17 cellular contexts compared by ENCODE assay signal in genomic region chr12:66143868-66144267, GRCh38. TPM values are rescaled to one million over a fixed set of nuclear protein-coding genes. Genes with fewer than 3 reads are reported as not detected.
DNase-seq lines count a peak whose midpoint lies in the region; ATAC-seq and TF ChIP-seq lines count a peak whose summit lies in the region.
"Had no signal": no experiment of that assay in that cellular context is flagged by ENCODE, and none has a peak within 500 bp of the region (broad histone marks: within the 10 kb centered on the region; RNA-seq: fewer than 3 reads in every experiment).

No MANE protein-coding gene starts in this region.

- H3K4me1 Mint-ChIP-seq in natural killer cell treated with Interleukin-12 subunit alpha and Interleukin-12 subunit beta and Interleukin-15 and Interleukin-18, amount 100 ng/mL, for 72 hours (ENCODE audit: low read depth in 2 of 2) = peaks cover 23 to 28% of the 10 kb centered on the region in 2 donors
- H3K4me1 Mint-ChIP-seq in natural killer cell = peaks cover 18 to 23% of the 10 kb centered on the region in 2 donors
- peaks cover 17% of the 10 kb centered on the region for H3K4me1 Mint-ChIP-seq in activated CD8-positive, alpha-beta T cell treated with anti-CD3 and anti-CD28 coated beads, Interleukin-2, amount 10 ng/mL, durations not matched to agents 7 days and 5 days (ENCODE audit: low read depth)

- CTCF ChIA-PET in activated CD8-positive, alpha-beta T cell treated with anti-CD3 and anti-CD28 coated beads, Interleukin-2, amount 10 ng/mL, durations not matched to agents 7 days and 5 days (lab: Charles Lee) = interaction anchor here (2.3 to 3.6 kb wide), 3 partner anchors 12 to 125 kb away, joined by 6 to 21 read pairs (median 19); partner anchors contain the start of gene LLPH

- H3K27me3 Mint-ChIP-seq in natural killer cell treated with Interleukin-12 subunit alpha and Interleukin-12 subunit beta and Interleukin-15 and Interleukin-18, amount 100 ng/mL, for 72 hours = no peaks in the 10 kb centered on the region
- no peaks in the 10 kb centered on the region for H3K27me3 Mint-ChIP-seq in natural killer cell (ENCODE audit: low read depth in 2 of 2)
- no peaks in the 10 kb centered on the region for H3K27me3 Mint-ChIP-seq in activated CD8-positive, alpha-beta T cell treated with anti-CD3 and anti-CD28 coated beads, Interleukin-2, amount 10 ng/mL, durations not matched to agents 7 days and 5 days (ENCODE audit: low read depth)
- H3K27me3 Mint-ChIP-seq: IgD-negative memory B cell had no signal

- peaks cover 36% of the 10 kb centered on the region for H3K36me3 Mint-ChIP-seq in natural killer cell treated with Interleukin-12 subunit alpha and Interleukin-12 subunit beta and Interleukin-15 and Interleukin-18, amount 100 ng/mL, for 72 hours
- H3K36me3 Mint-ChIP-seq in natural killer cell = peaks cover 23% of the 10 kb centered on the region
- H3K36me3 Mint-ChIP-seq in activated CD8-positive, alpha-beta T cell treated with anti-CD3 and anti-CD28 coated beads, Interleukin-2, amount 10 ng/mL, durations not matched to agents 7 days and 5 days (ENCODE audit: low read depth) = peaks cover 55% of the 10 kb centered on the region

- peaks cover 22% of the 10 kb centered on the region for H3K36me3 ChIP-seq in right atrium auricular region

- peaks cover 7% of the 10 kb centered on the region for H3K9me3 Mint-ChIP-seq in natural killer cell treated with Interleukin-12 subunit alpha and Interleukin-12 subunit beta and Interleukin-15 and Interleukin-18, amount 100 ng/mL, for 72 hours
- peaks cover 6 to 11% of the 10 kb centered on the region in 2 donors for H3K9me3 Mint-ChIP-seq in natural killer cell
- H3K9me3 Mint-ChIP-seq in activated CD8-positive, alpha-beta T cell treated with anti-CD3 and anti-CD28 coated beads, Interleukin-2, amount 10 ng/mL, durations not matched to agents 7 days and 5 days (ENCODE audit: insufficient read depth) = peaks cover 25% of the 10 kb centered on the region

- H3K27ac Mint-ChIP-seq in natural killer cell treated with Interleukin-12 subunit alpha and Interleukin-12 subunit beta and Interleukin-15 and Interleukin-18, amount 100 ng/mL, for 72 hours = peak overlapping the region; percentile 81 to 93
- no peak overlapping the region for H3K27ac Mint-ChIP-seq in natural killer cell
- H3K27ac Mint-ChIP-seq in activated CD8-positive, alpha-beta T cell treated with anti-CD3 and anti-CD28 coated beads, Interleukin-2, amount 10 ng/mL, durations not matched to agents 7 days and 5 days = peak overlapping the region; percentile 48
- H3K27ac Mint-ChIP-seq: IgD-negative memory B cell had no signal

- H3K4me1 ChIP-seq in right atrium auricular region = peaks cover 0 to 15% of the 10 kb centered on the region in 2 donors

- POLR2A ChIA-PET in activated CD8-positive, alpha-beta T cell treated with anti-CD3 and anti-CD28 coated beads, Interleukin-2, amount 10 ng/mL, durations not matched to agents 7 days and 5 days (lab: Charles Lee) = interaction anchor here (1.0 to 2.2 kb wide), 2 partner anchors 13 to 26 kb away, joined by 4 to 14 read pairs; partner anchors contain the start of genes LLPH and TMBIM4

- peaks cover 0 to 17% of the 10 kb centered on the region in 2 donors for H3K9me3 ChIP-seq in right atrium auricular region

- no peak overlapping the region for H3K4me3 Mint-ChIP-seq in natural killer cell treated with Interleukin-12 subunit alpha and Interleukin-12 subunit beta and Interleukin-15 and Interleukin-18, amount 100 ng/mL, for 72 hours
- no peak overlapping the region for H3K4me3 Mint-ChIP-seq in natural killer cell
- H3K4me3 Mint-ChIP-seq in activated CD8-positive, alpha-beta T cell treated with anti-CD3 and anti-CD28 coated beads, Interleukin-2, amount 10 ng/mL, durations not matched to agents 7 days and 5 days = no peak overlapping the region
- H3K4me3 Mint-ChIP-seq: IgD-negative memory B cell had no signal

- DNase-seq in natural killer cell treated with Interleukin-12 subunit alpha and Interleukin-12 subunit beta and Interleukin-15 and Interleukin-18, amount 100 ng/mL, for 72 hours (ENCODE audit: low spot score) = no peak
- DNase-seq in natural killer cell (no peak), right atrium auricular region (ENCODE audit: low spot score) (no peak), midbrain (lab: John Stamatoyannopoulos, UW) (no peak), cerebellum (ENCODE audit: low spot score) (no peak)
- DNase-seq in activated CD8-positive, alpha-beta T cell treated with anti-CD3 and anti-CD28 coated beads, Interleukin-2, amount 10 ng/mL, durations not matched to agents 7 days and 5 days = no peak
- DNase-seq: COR-L47; NCI-H146; NCI-H2227 treated with DMSO at 0.1 percent for 48 hours; NCI-H526; NK-92 treated with Interleukin-12 subunit alpha and Interleukin-12 subunit beta, amount 100 ng/mL, for 24 hours; OCI-M1 had no signal

- H3K4me3 ChIP-seq in right atrium auricular region = no peak overlapping the region

- H3K27me3 ChIP-seq in right atrium auricular region = no peaks in the 10 kb centered on the region

- TF ChIP-seq CTCF in natural killer cell (IDR thresholded peaks at IDR 0.05) (no peak), right atrium auricular region (IDR thresholded peaks at IDR 0.05) (no peak)

- no peak for ATAC-seq in natural killer cell treated with Interleukin-12 subunit alpha and Interleukin-12 subunit beta and Interleukin-15 and Interleukin-18, amount 100 ng/mL, for 72 hours
- ATAC-seq in natural killer cell = no peak
- ATAC-seq in activated CD8-positive, alpha-beta T cell treated with anti-CD3 and anti-CD28 coated beads, Interleukin-2, amount 10 ng/mL, durations not matched to agents 7 days and 5 days = no peak
- no peak for ATAC-seq in HG03442 (IDR thresholded peaks at IDR 0.05; ENCODE audit: unreplicated experiment)
- ATAC-seq in GM21529 (IDR thresholded peaks at IDR 0.05; ENCODE audit: unreplicated experiment) = no peak

- intact Hi-C loops in natural killer cell (cut with micrococcal nuclease) = no loop called here

- H3K27ac ChIP-seq in right atrium auricular region = peak overlapping the region; percentile 34 to 66
- H3K27ac ChIP-seq: RWPE1 had no signal

RNA-seq across cellular contexts. Expression of gene LLPH, which starts 13.3 kb away (rescaled TPM):
- total RNA-seq in natural killer cell treated with Interleukin-12 subunit alpha and Interleukin-12 subunit beta and Interleukin-15 and Interleukin-18, amount 100 ng/mL, for 72 hours = 10 to 100 TPM; 24.1 to 34.9 TPM
- total RNA-seq in natural killer cell (10 to 100 TPM; 24.9 to 27.3 (median 25.5) TPM), right atrium auricular region (10 to 100 TPM in 1 of 2 donors, 1 to 10 TPM in 1; 7.0 to 10.1 TPM), cerebellum (6.3 TPM)
- total RNA-seq in activated CD8-positive, alpha-beta T cell treated with anti-CD3 and anti-CD28 coated beads, Interleukin-2, amount 10 ng/mL, durations not matched to agents 7 days and 5 days = 10 to 100 TPM; 35.9 to 39.1 TPM

RNA-seq across cellular contexts. Expression of gene TMBIM4, which starts 25.9 kb away (rescaled TPM):
- 10 to 100 TPM; 43.7 to 89.2 TPM for total RNA-seq in natural killer cell treated with Interleukin-12 subunit alpha and Interleukin-12 subunit beta and Interleukin-15 and Interleukin-18, amount 100 ng/mL, for 72 hours
- 10 to 100 TPM; 46.6 to 72.0 (median 63.2) TPM for total RNA-seq in natural killer cell
- 10 to 100 TPM; 60.5 to 61.6 TPM for total RNA-seq in activated CD8-positive, alpha-beta T cell treated with anti-CD3 and anti-CD28 coated beads, Interleukin-2, amount 10 ng/mL, durations not matched to agents 7 days and 5 days
- 100 to 1,000 TPM; 107 to 139 TPM for total RNA-seq in right atrium auricular region
- 30.6 TPM for total RNA-seq in cerebellum

RNA-seq across cellular contexts. Expression of gene IRAK3, which starts 45.1 kb away (rescaled TPM):
- 10 to 100 TPM; 18.8 to 21.7 TPM for total RNA-seq in natural killer cell treated with Interleukin-12 subunit alpha and Interleukin-12 subunit beta and Interleukin-15 and Interleukin-18, amount 100 ng/mL, for 72 hours
- total RNA-seq in natural killer cell (1 to 10 TPM; 3.7 to 9.9 (median 9.2) TPM), right atrium auricular region (10 to 100 TPM; 12.3 to 15.8 TPM), cerebellum (12.6 TPM)
- under 1 TPM; 0.05 to 0.40 TPM for total RNA-seq in activated CD8-positive, alpha-beta T cell treated with anti-CD3 and anti-CD28 coated beads, Interleukin-2, amount 10 ng/mL, durations not matched to agents 7 days and 5 days
- total RNA-seq: SK-MEL-5 had no signal

Comparison
In these comparisons a context has a peak if more than half of its experiments do, and no peak if none do; other contexts are left out.
1. H3K27ac Mint-ChIP-seq: peak in natural killer cell treated with Interleukin-12 subunit alpha and Interleukin-12 subunit beta and Interleukin-15 and Interleukin-18, amount 100 ng/mL, for 72 hours (2 of 2) and activated CD8-positive, alpha-beta T cell treated with anti-CD3 and anti-CD28 coated beads, Interleukin-2, amount 10 ng/mL, durations not matched to agents 7 days and 5 days (single experiment); none in natural killer cell (0 of 2).